ENCODE assay signal across 1 cellular context in genomic region chr10:129534826-129535225, GRCh38.
TF ChIP-seq lines count a peak whose summit lies in the region.

No MANE protein-coding gene starts in this region.

TF ChIP-seq in HepG2, 621 proteins besides CTCF, POLR2A, EP300 and RAD21 (continued from another document):
- TF ChIP-seq ZBTB40 (IDR thresholded peaks at IDR 0.05) (peak; percentile 59), ZBTB40 (CRISPR knock-in tag; IDR thresholded peaks at IDR 0.05) (peak; percentile 98)
